In genomic region chr2:186569906-186570305, GRCh38 we compare ENCODE assay signal across 19 cellular contexts. TPM values are rescaled to one million over a fixed set of nuclear protein-coding genes. Genes with fewer than 3 reads are reported as not detected.
DNase-seq lines count a peak whose midpoint lies in the region; FAIRE-seq and TF ChIP-seq lines count a peak whose summit lies in the region.
"Had no signal": no experiment of that assay in that cellular context is flagged by ENCODE, and none has a peak within 500 bp of the region (broad histone marks: within the 10 kb centered on the region; RNA-seq: fewer than 3 reads in every experiment).

No MANE protein-coding gene starts in this region.

- no peak for TF ChIP-seq CTCF in progenitor cell of endocrine pancreas (IDR thresholded peaks at IDR 0.05; ENCODE audit: unreplicated experiment)

- H3K36me3 Mint-ChIP-seq in progenitor cell of endocrine pancreas (ENCODE audit: insufficient read depth) = no peaks in the 10 kb centered on the region
- H3K36me3 Mint-ChIP-seq: CD8-positive, alpha-beta memory T cell had no signal

- peak overlapping the region; percentile 31 for H3K27ac ChIP-seq in epithelial cell of prostate
- H3K27ac ChIP-seq: 22Rv1, KMS-11, thoracic aorta had no signal

- peaks cover 5% of the 10 kb centered on the region for H3K9me3 Mint-ChIP-seq in progenitor cell of endocrine pancreas (ENCODE audit: low read depth)
- H3K9me3 Mint-ChIP-seq: CD8-positive, alpha-beta memory T cell had no signal

- no peak overlapping the region for H3K4me3 Mint-ChIP-seq in progenitor cell of endocrine pancreas (ENCODE audit: low read depth)
- H3K4me3 Mint-ChIP-seq: activated T-helper 17 cell treated with anti-CD3 and anti-CD28 coated beads, Interleukin-2, amount 50 U/mL, for 72 hours; CD8-positive, alpha-beta memory T cell had no signal

- H3K4me1 Mint-ChIP-seq in progenitor cell of endocrine pancreas (ENCODE audit: low read depth) = peaks cover 13% of the 10 kb centered on the region
- H3K4me1 Mint-ChIP-seq: CD8-positive, alpha-beta memory T cell had no signal

- DNase-seq in NCI-H1105 treated with DMSO at 0.1 percent for 48 hours (lab: John Stamatoyannopoulos, UW) (peak; percentile 2), NCI-H1105 (lab: John Stamatoyannopoulos, UW) (no peak), NCI-H748 (lab: John Stamatoyannopoulos, UW; ENCODE audit: unreplicated experiment) (peak; percentile 80), epithelial cell of prostate (ENCODE audit: low read depth, low spot score) (no peak), progenitor cell of endocrine pancreas (ENCODE audit: low spot score, unreplicated experiment) (no peak), RPMI8226 (no peak), GM12892 (ENCODE audit: insufficient read length) (no peak)
- no peak for DNase-seq in stimulated activated CD4-positive, alpha-beta T cell treated with anti-CD3 and anti-CD28 coated beads, Interleukin-4, amount 100 ng/mL, for 1 hour
- DNase-seq: activated CD4-positive, alpha-beta T cell treated with anti-CD3 and anti-CD28 coated beads, Interleukin-2, amount 50 U/mL, for 4 hours; CD8-positive, alpha-beta memory T cell; GDM1; glutamatergic neuron; NCI-H187 treated with DMSO at 0.1 percent for 48 hours; stimulated activated CD4-positive, alpha-beta T cell treated with anti-CD3 and anti-CD28 coated beads, Interleukin-12 subunit alpha, Interleukin-12 subunit beta, amount 100 ng/mL, for 4 hours had no signal

- no peak for FAIRE-seq in GM12892 (lab: Jason Lieb, UNC)
- FAIRE-seq: endometrium had no signal

- TF ChIP-seq POLR2A in GM12892 (IDR thresholded peaks at IDR 0.05; ENCODE audit: low read depth, low read length) = no peak

- H3K27ac Mint-ChIP-seq in progenitor cell of endocrine pancreas = peak overlapping the region; percentile 67
- H3K27ac Mint-ChIP-seq: activated T-helper 17 cell treated with anti-CD3 and anti-CD28 coated beads, Interleukin-2, amount 50 U/mL, for 72 hours; CD8-positive, alpha-beta memory T cell had no signal

- H3K27me3 Mint-ChIP-seq in progenitor cell of endocrine pancreas = no peaks in the 10 kb centered on the region

RNA-seq across cellular contexts. Expression of gene ITGAV, which starts 19.9 kb away (rescaled TPM):
- 69.1 and 75.3 TPM in 2 replicates for total RNA-seq in progenitor cell of endocrine pancreas
- 5.1 TPM for polyA plus RNA-seq in GM12892 (2012; ENCODE audit: missing spikeins)

Comparison
In these comparisons a context has a peak if more than half of its experiments do, and no peak if none do; other contexts are left out.
1. DNase-seq: peak in NCI-H1105 treated with DMSO at 0.1 percent for 48 hours (single experiment) and NCI-H748 (single experiment); none in NCI-H1105 (single experiment), epithelial cell of prostate (single experiment), progenitor cell of endocrine pancreas (single experiment), RPMI8226 (single experiment), GM12892 (single experiment) and stimulated activated CD4-positive, alpha-beta T cell treated with anti-CD3 and anti-CD28 coated beads, Interleukin-4, amount 100 ng/mL, for 1 hour (single experiment).